In the genomic region with DNA sequence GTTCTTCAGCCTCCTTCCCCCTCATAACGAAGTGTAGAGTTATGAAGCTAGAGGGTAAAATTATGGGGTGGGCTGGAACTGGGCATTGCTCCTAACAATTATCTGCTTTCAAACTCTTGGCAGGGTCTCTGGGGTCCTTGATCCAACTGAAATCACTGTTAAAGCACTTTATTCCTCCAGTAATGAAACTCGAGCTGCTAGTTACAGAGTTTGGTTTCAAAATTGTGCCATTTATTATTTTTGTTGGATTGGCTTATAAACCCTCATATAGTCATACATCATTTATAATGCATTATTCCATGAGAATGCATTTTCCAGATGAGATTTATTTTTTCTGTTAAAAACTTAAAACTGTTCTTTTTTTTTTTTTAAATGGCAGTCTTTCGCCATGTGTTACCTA, we compare ENCODE assay signal across 10 cellular contexts.
A peak's percentile ranks its signal among the peaks of the same experiment; 100 is the strongest.
DNase-seq lines count a peak whose midpoint lies in the region; ATAC-seq and TF ChIP-seq lines count a peak whose summit lies in the region.
"Had no signal": no experiment of that assay in that cellular context is flagged by ENCODE, and none has a peak within 500 bp of the region (broad histone marks: within the 10 kb centered on the region; RNA-seq: fewer than 3 reads in every experiment).

No MANE protein-coding gene starts in this region.

- no peaks in the 10 kb centered on the region for H3K9me3 ChIP-seq in left lung

- ATAC-seq in activated CD8-positive, alpha-beta T cell treated with anti-CD3 and anti-CD28 coated beads for 36 hours, result no peak
- no peak for ATAC-seq in activated CD8-positive, alpha-beta T cell treated with anti-CD3 and anti-CD28 coated beads, Interleukin-2, amount 10 ng/mL, durations not matched to agents 7 days and 5 days
- ATAC-seq in left lung (no peak), HG03280 (IDR thresholded peaks at IDR 0.05; ENCODE audit: unreplicated experiment) (no peak)

- H3K4me1 Mint-ChIP-seq in activated CD8-positive, alpha-beta T cell treated with anti-CD3 and anti-CD28 coated beads for 36 hours (ENCODE audit: low read depth), result peaks cover 58% of the 10 kb centered on the region
- peaks cover 7% of the 10 kb centered on the region for H3K4me1 Mint-ChIP-seq in activated CD8-positive, alpha-beta T cell treated with anti-CD3 and anti-CD28 coated beads, Interleukin-2, amount 10 ng/mL, durations not matched to agents 7 days and 5 days (ENCODE audit: low read depth)
- peaks cover 39% of the 10 kb centered on the region for H3K4me1 Mint-ChIP-seq in activated naive CD8-positive, alpha-beta T cell treated with anti-CD3 and anti-CD28 coated beads for 36 hours

- no peak overlapping the region for H3K4me3 Mint-ChIP-seq in activated CD8-positive, alpha-beta T cell treated with anti-CD3 and anti-CD28 coated beads for 36 hours
- H3K4me3 Mint-ChIP-seq in activated CD8-positive, alpha-beta T cell treated with anti-CD3 and anti-CD28 coated beads, Interleukin-2, amount 10 ng/mL, durations not matched to agents 7 days and 5 days, result no peak overlapping the region
- H3K4me3 Mint-ChIP-seq in activated naive CD8-positive, alpha-beta T cell treated with anti-CD3 and anti-CD28 coated beads for 36 hours, result no peak overlapping the region

- H3K27ac ChIP-seq in left lung, result peak overlapping the region; percentile 69 to 80

- H3K4me1 ChIP-seq in left lung, result peaks cover 21 to 23% of the 10 kb centered on the region in 2 donors

- CTCF ChIA-PET in activated CD8-positive, alpha-beta T cell treated with anti-CD3 and anti-CD28 coated beads for 36 hours (lab: Charles Lee), result interaction anchor here (0.6 to 2.5 kb wide), 10 partner anchors 11 to 1546 kb away, joined by 3 to 24 read pairs (median 5); no protein-coding TSS in a partner anchor
- CTCF ChIA-PET in activated CD8-positive, alpha-beta T cell treated with anti-CD3 and anti-CD28 coated beads, Interleukin-2, amount 10 ng/mL, durations not matched to agents 7 days and 5 days (lab: Charles Lee), result interaction anchor here (2.0 to 2.3 kb wide), 2 partner anchors 33 to 36 kb away, joined by 6 to 8 read pairs; no protein-coding TSS in a partner anchor

- POLR2A ChIA-PET in activated CD8-positive, alpha-beta T cell treated with anti-CD3 and anti-CD28 coated beads for 36 hours (lab: Charles Lee), result interaction anchor here (1.0 to 2.4 kb wide), 2 partner anchors 20 to 36 kb away, joined by 3 to 7 read pairs; no protein-coding TSS in a partner anchor
- POLR2A ChIA-PET in activated CD8-positive, alpha-beta T cell treated with anti-CD3 and anti-CD28 coated beads, Interleukin-2, amount 10 ng/mL, durations not matched to agents 7 days and 5 days (lab: Charles Lee), result no interaction called here

- H3K36me3 ChIP-seq in left lung, result no peaks in the 10 kb centered on the region

- H3K27me3 Mint-ChIP-seq in activated CD8-positive, alpha-beta T cell treated with anti-CD3 and anti-CD28 coated beads for 36 hours, result peaks cover 6% of the 10 kb centered on the region
- no peaks in the 10 kb centered on the region for H3K27me3 Mint-ChIP-seq in activated CD8-positive, alpha-beta T cell treated with anti-CD3 and anti-CD28 coated beads, Interleukin-2, amount 10 ng/mL, durations not matched to agents 7 days and 5 days (ENCODE audit: low read depth)
- no peaks in the 10 kb centered on the region for H3K27me3 Mint-ChIP-seq in activated naive CD8-positive, alpha-beta T cell treated with anti-CD3 and anti-CD28 coated beads for 36 hours

- H3K9me3 Mint-ChIP-seq in activated CD8-positive, alpha-beta T cell treated with anti-CD3 and anti-CD28 coated beads for 36 hours, result no peaks in the 10 kb centered on the region
- H3K9me3 Mint-ChIP-seq in activated CD8-positive, alpha-beta T cell treated with anti-CD3 and anti-CD28 coated beads, Interleukin-2, amount 10 ng/mL, durations not matched to agents 7 days and 5 days (ENCODE audit: insufficient read depth), result no peaks in the 10 kb centered on the region
- no peaks in the 10 kb centered on the region for H3K9me3 Mint-ChIP-seq in activated naive CD8-positive, alpha-beta T cell treated with anti-CD3 and anti-CD28 coated beads for 36 hours

- H3K4me3 ChIP-seq in left lung, result no peak overlapping the region

- TF ChIP-seq CTCF in activated CD8-positive, alpha-beta T cell treated with anti-CD3 and anti-CD28 coated beads for 36 hours (IDR thresholded peaks at IDR 0.05), result no peak
- TF ChIP-seq CTCF in left lung (IDR thresholded peaks at IDR 0.05), result no peak

- intact Hi-C loops in activated CD8-positive, alpha-beta T cell treated with anti-CD3 and anti-CD28 coated beads for 36 hours (cut with micrococcal nuclease), result no loop called here
- intact Hi-C loops in left lung (cut with DNase I), result no loop called here

- no peaks in the 10 kb centered on the region for H3K36me3 Mint-ChIP-seq in activated CD8-positive, alpha-beta T cell treated with anti-CD3 and anti-CD28 coated beads for 36 hours (ENCODE audit: low read depth)
- H3K36me3 Mint-ChIP-seq in activated CD8-positive, alpha-beta T cell treated with anti-CD3 and anti-CD28 coated beads, Interleukin-2, amount 10 ng/mL, durations not matched to agents 7 days and 5 days (ENCODE audit: low read depth), result no peaks in the 10 kb centered on the region
- no peaks in the 10 kb centered on the region for H3K36me3 Mint-ChIP-seq in activated naive CD8-positive, alpha-beta T cell treated with anti-CD3 and anti-CD28 coated beads for 36 hours

- H3K27me3 ChIP-seq in left lung, result no peaks in the 10 kb centered on the region

- peak overlapping the region; percentile 98 for H3K27ac Mint-ChIP-seq in activated CD8-positive, alpha-beta T cell treated with anti-CD3 and anti-CD28 coated beads for 36 hours
- no peak overlapping the region for H3K27ac Mint-ChIP-seq in activated CD8-positive, alpha-beta T cell treated with anti-CD3 and anti-CD28 coated beads, Interleukin-2, amount 10 ng/mL, durations not matched to agents 7 days and 5 days
- peak overlapping the region; percentile 92 for H3K27ac Mint-ChIP-seq in activated naive CD8-positive, alpha-beta T cell treated with anti-CD3 and anti-CD28 coated beads for 36 hours

- DNase-seq in activated CD8-positive, alpha-beta T cell treated with anti-CD3 and anti-CD28 coated beads for 36 hours, result no peak
- no peak for DNase-seq in activated CD8-positive, alpha-beta T cell treated with anti-CD3 and anti-CD28 coated beads, Interleukin-2, amount 10 ng/mL, durations not matched to agents 7 days and 5 days
- DNase-seq in activated naive CD8-positive, alpha-beta T cell treated with anti-CD3 and anti-CD28 coated beads for 36 hours, result no peak
- DNase-seq in left lung (no peak), stromal cell of bone marrow (ENCODE audit: low read depth) (peak; percentile 77), NCI-H1694 treated with DMSO at 0.1 percent for 48 hours (lab: John Stamatoyannopoulos, UW) (no peak), NCI-H2196 treated with DMSO at 0.1 percent for 48 hours (lab: John Stamatoyannopoulos, UW; ENCODE audit: unreplicated experiment) (no peak)
- DNase-seq: central memory CD4-positive, alpha-beta T cell; NCI-H187 had no signal
